Comparison of ENCODE assay signal across 3 cellular contexts in genomic region chr3:189945935-189946709, GRCh38.
TF ChIP-seq lines count a peak whose summit lies in the region.

No MANE protein-coding gene starts in this region.

TF ChIP-seq in liver, 16 proteins besides CTCF, POLR2A, EP300 and RAD21 (continued from another document):
- TF ChIP-seq, protein P1, sequence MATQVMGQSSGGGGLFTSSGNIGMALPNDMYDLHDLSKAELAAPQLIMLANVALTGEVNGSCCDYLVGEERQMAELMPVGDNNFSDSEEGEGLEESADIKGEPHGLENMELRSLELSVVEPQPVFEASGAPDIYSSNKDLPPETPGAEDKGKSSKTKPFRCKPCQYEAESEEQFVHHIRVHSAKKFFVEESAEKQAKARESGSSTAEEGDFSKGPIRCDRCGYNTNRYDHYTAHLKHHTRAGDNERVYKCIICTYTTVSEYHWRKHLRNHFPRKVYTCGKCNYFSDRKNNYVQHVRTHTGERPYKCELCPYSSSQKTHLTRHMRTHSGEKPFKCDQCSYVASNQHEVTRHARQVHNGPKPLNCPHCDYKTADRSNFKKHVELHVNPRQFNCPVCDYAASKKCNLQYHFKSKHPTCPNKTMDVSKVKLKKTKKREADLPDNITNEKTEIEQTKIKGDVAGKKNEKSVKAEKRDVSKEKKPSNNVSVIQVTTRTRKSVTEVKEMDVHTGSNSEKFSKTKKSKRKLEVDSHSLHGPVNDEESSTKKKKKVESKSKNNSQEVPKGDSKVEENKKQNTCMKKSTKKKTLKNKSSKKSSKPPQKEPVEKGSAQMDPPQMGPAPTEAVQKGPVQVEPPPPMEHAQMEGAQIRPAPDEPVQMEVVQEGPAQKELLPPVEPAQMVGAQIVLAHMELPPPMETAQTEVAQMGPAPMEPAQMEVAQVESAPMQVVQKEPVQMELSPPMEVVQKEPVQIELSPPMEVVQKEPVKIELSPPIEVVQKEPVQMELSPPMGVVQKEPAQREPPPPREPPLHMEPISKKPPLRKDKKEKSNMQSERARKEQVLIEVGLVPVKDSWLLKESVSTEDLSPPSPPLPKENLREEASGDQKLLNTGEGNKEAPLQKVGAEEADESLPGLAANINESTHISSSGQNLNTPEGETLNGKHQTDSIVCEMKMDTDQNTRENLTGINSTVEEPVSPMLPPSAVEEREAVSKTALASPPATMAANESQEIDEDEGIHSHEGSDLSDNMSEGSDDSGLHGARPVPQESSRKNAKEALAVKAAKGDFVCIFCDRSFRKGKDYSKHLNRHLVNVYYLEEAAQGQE (IDR thresholded peaks at IDR 0.05): peak; percentile 34

TF ChIP-seq in HepG2, 621 proteins besides CTCF, POLR2A, EP300 and RAD21 (continued from another document):
- TF ChIP-seq, protein P2, sequence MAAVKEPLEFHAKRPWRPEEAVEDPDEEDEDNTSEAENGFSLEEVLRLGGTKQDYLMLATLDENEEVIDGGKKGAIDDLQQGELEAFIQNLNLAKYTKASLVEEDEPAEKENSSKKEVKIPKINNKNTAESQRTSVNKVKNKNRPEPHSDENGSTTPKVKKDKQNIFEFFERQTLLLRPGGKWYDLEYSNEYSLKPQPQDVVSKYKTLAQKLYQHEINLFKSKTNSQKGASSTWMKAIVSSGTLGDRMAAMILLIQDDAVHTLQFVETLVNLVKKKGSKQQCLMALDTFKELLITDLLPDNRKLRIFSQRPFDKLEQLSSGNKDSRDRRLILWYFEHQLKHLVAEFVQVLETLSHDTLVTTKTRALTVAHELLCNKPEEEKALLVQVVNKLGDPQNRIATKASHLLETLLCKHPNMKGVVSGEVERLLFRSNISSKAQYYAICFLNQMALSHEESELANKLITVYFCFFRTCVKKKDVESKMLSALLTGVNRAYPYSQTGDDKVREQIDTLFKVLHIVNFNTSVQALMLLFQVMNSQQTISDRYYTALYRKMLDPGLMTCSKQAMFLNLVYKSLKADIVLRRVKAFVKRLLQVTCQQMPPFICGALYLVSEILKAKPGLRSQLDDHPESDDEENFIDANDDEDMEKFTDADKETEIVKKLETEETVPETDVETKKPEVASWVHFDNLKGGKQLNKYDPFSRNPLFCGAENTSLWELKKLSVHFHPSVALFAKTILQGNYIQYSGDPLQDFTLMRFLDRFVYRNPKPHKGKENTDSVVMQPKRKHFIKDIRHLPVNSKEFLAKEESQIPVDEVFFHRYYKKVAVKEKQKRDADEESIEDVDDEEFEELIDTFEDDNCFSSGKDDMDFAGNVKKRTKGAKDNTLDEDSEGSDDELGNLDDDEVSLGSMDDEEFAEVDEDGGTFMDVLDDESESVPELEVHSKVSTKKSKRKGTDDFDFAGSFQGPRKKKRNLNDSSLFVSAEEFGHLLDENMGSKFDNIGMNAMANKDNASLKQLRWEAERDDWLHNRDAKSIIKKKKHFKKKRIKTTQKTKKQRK (IDR thresholded peaks at IDR 0.05; ENCODE audit: low read length): no peak
- TF ChIP-seq PCBP1 (IDR thresholded peaks at IDR 0.05; ENCODE audit: borderline replicate concordance, low read depth, low read length): no peak
- no peak for TF ChIP-seq ZNF576 (CRISPR knock-in tag; IDR thresholded peaks at IDR 0.05)
- TF ChIP-seq ZNF607 (CRISPR knock-in tag; IDR thresholded peaks at IDR 0.05; ENCODE audit: borderline replicate concordance): no peak

TF ChIP-seq in HEK293, 187 proteins besides CTCF, POLR2A, EP300 and RAD21 (continued from another document):
- TF ChIP-seq, protein P1 (tag by site-specific recombination; IDR thresholded peaks at IDR 0.05): peak; percentile 95
